18 cellular contexts compared by ENCODE assay signal in genomic region chr18:5197461-5197860, GRCh38. TPM values are rescaled to one million over a fixed set of nuclear protein-coding genes. Genes with fewer than 3 reads are reported as not detected.
DNase-seq lines count a peak whose midpoint lies in the region; ATAC-seq and TF ChIP-seq lines count a peak whose summit lies in the region.
"Had no signal": no experiment of that assay in that cellular context is flagged by ENCODE, and none has a peak within 500 bp of the region (broad histone marks: within the 10 kb centered on the region; RNA-seq: fewer than 3 reads in every experiment).

No MANE protein-coding gene starts in this region.

- H3K27ac Mint-ChIP-seq in GM23338 (no peak overlapping the region), WTC11 (no peak overlapping the region)
- H3K27ac Mint-ChIP-seq: activated T-helper 2 cell treated with anti-CD3 and anti-CD28 coated beads, Interferon-gamma antibody, Interleukin-2, Interleukin-4, amounts not matched to agents 10 μg/mL and 5 μg/mL and 100 μg/mL, durations not matched to agents 14 hours and 24 hours and 36 hours had no signal

- H3K4me1 Mint-ChIP-seq in GM23338: peaks cover 12% of the 10 kb centered on the region
- H3K4me1 Mint-ChIP-seq in WTC11: peaks cover 12% of the 10 kb centered on the region

- H3K27me3 Mint-ChIP-seq in GM23338 (ENCODE audit: insufficient read depth, low read depth, poor library complexity): peaks cover 49% of the 10 kb centered on the region
- peaks cover 86% of the 10 kb centered on the region for H3K27me3 Mint-ChIP-seq in WTC11 (ENCODE audit: low read depth)

- ATAC-seq in GM23338: peak; percentile 33
- ATAC-seq in WTC11: peak; percentile 43
- no peak for ATAC-seq in HG03342 (IDR thresholded peaks at IDR 0.05; ENCODE audit: unreplicated experiment)
- no peak for ATAC-seq in GM18907 (IDR thresholded peaks at IDR 0.05; ENCODE audit: unreplicated experiment)
- ATAC-seq in HG03469 (IDR thresholded peaks at IDR 0.05; ENCODE audit: unreplicated experiment): no peak

- no peak overlapping the region for H3K27ac ChIP-seq in GM23338 (ENCODE audit: low read depth)
- H3K27ac ChIP-seq: body of pancreas, skin epidermis had no signal

- peak overlapping the region; percentile 92 for H2AFZ ChIP-seq in GM23338

- H3F3A ChIP-seq in GM23338 (replicated peaks; ENCODE audit: low read depth): no peaks in the 10 kb centered on the region

- no peaks in the 10 kb centered on the region for H3K79me2 ChIP-seq in GM23338 (replicated peaks; ENCODE audit: insufficient read depth)

- peak overlapping the region; percentile 79 for H3K4me3 Mint-ChIP-seq in GM23338
- peak overlapping the region; percentile 80 for H3K4me3 Mint-ChIP-seq in WTC11

- H3K4me3 ChIP-seq in GM23338: peak overlapping the region; percentile 81
- H3K4me3 ChIP-seq: body of pancreas, skin epidermis had no signal

- peak overlapping the region; percentile 98 for H3K4me2 ChIP-seq in GM23338

- CTCF ChIA-PET in WTC11 (lab: Charles Lee): no interaction called here

- POLR2A ChIA-PET in WTC11 (lab: Charles Lee): interaction anchor here (0.7 kb wide), 1 partner anchor 39 kb away, joined by 3 read pairs; no protein-coding TSS in a partner anchor

- H3K9me2 ChIP-seq in GM23338 (ENCODE audit: insufficient read depth): no peaks in the 10 kb centered on the region

- H3K36me3 Mint-ChIP-seq in GM23338 (ENCODE audit: low read depth) (no peaks in the 10 kb centered on the region), WTC11 (no peaks in the 10 kb centered on the region)

- H3K9me3 Mint-ChIP-seq in GM23338 (no peaks in the 10 kb centered on the region), WTC11 (no peaks in the 10 kb centered on the region)
- H3K9me3 Mint-ChIP-seq: activated T-helper 2 cell treated with anti-CD3 and anti-CD28 coated beads, Interferon-gamma antibody, Interleukin-2, Interleukin-4, amounts not matched to agents 10 μg/mL and 5 μg/mL and 100 μg/mL, durations not matched to agents 14 hours and 24 hours and 36 hours had no signal

- H3K4me1 ChIP-seq in GM23338 (ENCODE audit: insufficient read depth): peaks cover 13% of the 10 kb centered on the region

- H3K36me3 ChIP-seq in GM23338 (ENCODE audit: insufficient read depth): no peaks in the 10 kb centered on the region

- TF ChIP-seq CTCF in GM23338 (conservative IDR thresholded peaks at IDR 0.05; ENCODE audit: low read depth in 2 of 2) (no peak), WTC11 (IDR thresholded peaks at IDR 0.05) (no peak)

- peaks cover 7% of the 10 kb centered on the region; the same call in 1 of the 2 replicates for H4K20me1 ChIP-seq in GM23338 (replicated peaks; ENCODE audit: insufficient read depth)

- H3K27me3 ChIP-seq in GM23338 (ENCODE audit: insufficient read depth): peaks cover 77% of the 10 kb centered on the region

- peak; percentile 25 for DNase-seq in Ammon's horn (ENCODE audit: low spot score)
- DNase-seq in GM23338 (ENCODE audit: low spot score): peak; percentile 30
- DNase-seq in WTC11 (ENCODE audit: low spot score): no peak
- peak; percentile 8 for DNase-seq in iPS-NIHi11 (ENCODE audit: low spot score)
- DNase-seq in NCI-H526 (lab: John Stamatoyannopoulos, UW): no peak
- DNase-seq: Kasumi-1, NCI-H1694, SHP77, T-helper 9 cell had no signal

TF ChIP-seq in GM23338, 12 proteins besides CTCF, POLR2A, EP300 and RAD21 (continues in another document):
- TF ChIP-seq, protein P1, sequence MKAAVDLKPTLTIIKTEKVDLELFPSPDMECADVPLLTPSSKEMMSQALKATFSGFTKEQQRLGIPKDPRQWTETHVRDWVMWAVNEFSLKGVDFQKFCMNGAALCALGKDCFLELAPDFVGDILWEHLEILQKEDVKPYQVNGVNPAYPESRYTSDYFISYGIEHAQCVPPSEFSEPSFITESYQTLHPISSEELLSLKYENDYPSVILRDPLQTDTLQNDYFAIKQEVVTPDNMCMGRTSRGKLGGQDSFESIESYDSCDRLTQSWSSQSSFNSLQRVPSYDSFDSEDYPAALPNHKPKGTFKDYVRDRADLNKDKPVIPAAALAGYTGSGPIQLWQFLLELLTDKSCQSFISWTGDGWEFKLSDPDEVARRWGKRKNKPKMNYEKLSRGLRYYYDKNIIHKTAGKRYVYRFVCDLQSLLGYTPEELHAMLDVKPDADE (IDR thresholded peaks at IDR 0.05): no peak
- TF ChIP-seq EZH2phosphoT487 (IDR thresholded peaks at IDR 0.05; ENCODE audit: unreplicated experiment) (no peak), STAT1 (IDR thresholded peaks at IDR 0.05; ENCODE audit: unreplicated experiment) (no peak), ZNF114 (CRISPR knock-in tag; IDR thresholded peaks at IDR 0.05) (no peak), JUNB (IDR thresholded peaks at IDR 0.05; ENCODE audit: unreplicated experiment) (no peak), EZH2 (IDR thresholded peaks at IDR 0.05; ENCODE audit: low read depth, unreplicated experiment) (no peak)

TF ChIP-seq in WTC11, 78 proteins besides CTCF, POLR2A, EP300 and RAD21 (continues in another document):
- no peak for TF ChIP-seq OVOL2 (CRISPR knock-in tag; IDR thresholded peaks at IDR 0.05; ENCODE audit: borderline replicate concordance)
- no peak for TF ChIP-seq NR3C1 (CRISPR knock-in tag; conservative IDR thresholded peaks at IDR 0.05; ENCODE audit: low read depth)
- no peak for TF ChIP-seq AR (CRISPR knock-in tag; IDR thresholded peaks at IDR 0.05)
- TF ChIP-seq ZNF396 (CRISPR knock-in tag; IDR thresholded peaks at IDR 0.05; ENCODE audit: borderline replicate concordance): no peak
- no peak for TF ChIP-seq NFE2L1 (CRISPR knock-in tag; IDR thresholded peaks at IDR 0.05)
- TF ChIP-seq ZNF121 (CRISPR knock-in tag; IDR thresholded peaks at IDR 0.05): no peak
- TF ChIP-seq NFYB (CRISPR knock-in tag; conservative IDR thresholded peaks at IDR 0.05; ENCODE audit: low read depth): no peak
- no peak for TF ChIP-seq SP1 (CRISPR knock-in tag; conservative IDR thresholded peaks at IDR 0.05)
- TF ChIP-seq, protein P2, sequence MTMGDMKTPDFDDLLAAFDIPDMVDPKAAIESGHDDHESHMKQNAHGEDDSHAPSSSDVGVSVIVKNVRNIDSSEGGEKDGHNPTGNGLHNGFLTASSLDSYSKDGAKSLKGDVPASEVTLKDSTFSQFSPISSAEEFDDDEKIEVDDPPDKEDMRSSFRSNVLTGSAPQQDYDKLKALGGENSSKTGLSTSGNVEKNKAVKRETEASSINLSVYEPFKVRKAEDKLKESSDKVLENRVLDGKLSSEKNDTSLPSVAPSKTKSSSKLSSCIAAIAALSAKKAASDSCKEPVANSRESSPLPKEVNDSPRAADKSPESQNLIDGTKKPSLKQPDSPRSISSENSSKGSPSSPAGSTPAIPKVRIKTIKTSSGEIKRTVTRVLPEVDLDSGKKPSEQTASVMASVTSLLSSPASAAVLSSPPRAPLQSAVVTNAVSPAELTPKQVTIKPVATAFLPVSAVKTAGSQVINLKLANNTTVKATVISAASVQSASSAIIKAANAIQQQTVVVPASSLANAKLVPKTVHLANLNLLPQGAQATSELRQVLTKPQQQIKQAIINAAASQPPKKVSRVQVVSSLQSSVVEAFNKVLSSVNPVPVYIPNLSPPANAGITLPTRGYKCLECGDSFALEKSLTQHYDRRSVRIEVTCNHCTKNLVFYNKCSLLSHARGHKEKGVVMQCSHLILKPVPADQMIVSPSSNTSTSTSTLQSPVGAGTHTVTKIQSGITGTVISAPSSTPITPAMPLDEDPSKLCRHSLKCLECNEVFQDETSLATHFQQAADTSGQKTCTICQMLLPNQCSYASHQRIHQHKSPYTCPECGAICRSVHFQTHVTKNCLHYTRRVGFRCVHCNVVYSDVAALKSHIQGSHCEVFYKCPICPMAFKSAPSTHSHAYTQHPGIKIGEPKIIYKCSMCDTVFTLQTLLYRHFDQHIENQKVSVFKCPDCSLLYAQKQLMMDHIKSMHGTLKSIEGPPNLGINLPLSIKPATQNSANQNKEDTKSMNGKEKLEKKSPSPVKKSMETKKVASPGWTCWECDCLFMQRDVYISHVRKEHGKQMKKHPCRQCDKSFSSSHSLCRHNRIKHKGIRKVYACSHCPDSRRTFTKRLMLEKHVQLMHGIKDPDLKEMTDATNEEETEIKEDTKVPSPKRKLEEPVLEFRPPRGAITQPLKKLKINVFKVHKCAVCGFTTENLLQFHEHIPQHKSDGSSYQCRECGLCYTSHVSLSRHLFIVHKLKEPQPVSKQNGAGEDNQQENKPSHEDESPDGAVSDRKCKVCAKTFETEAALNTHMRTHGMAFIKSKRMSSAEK (CRISPR knock-in tag; IDR thresholded peaks at IDR 0.05; ENCODE audit: borderline replicate concordance): no peak
- TF ChIP-seq ETV6 (CRISPR knock-in tag; IDR thresholded peaks at IDR 0.05): no peak
- TF ChIP-seq JUN (CRISPR knock-in tag; IDR thresholded peaks at IDR 0.05): no peak

RNA-seq across cellular contexts. Expression of gene AKAIN1, which starts 0.4 kb away (rescaled TPM):
- total RNA-seq in GM23338 (2014; rRNA removed; shearing (Covaris generic)): not detected in 2 replicates
- not detected in 2 replicates for polyA plus RNA-seq in GM23338 (2016; fragmentation: Nextera tagmentation; extraction: Ambion mirVana)
- not detected in 3 replicates for total RNA-seq in WTC11 (2021)
- total RNA-seq: activated T-helper 2 cell treated with anti-CD3 and anti-CD28 coated beads, Interferon-gamma antibody, Interleukin-2, Interleukin-4, amounts not matched to agents 10 μg/mL and 5 μg/mL and 100 μg/mL, durations not matched to agents 14 hours and 24 hours and 36 hours; dermis microvascular lymphatic vessel endothelial cell; lung microvascular endothelial cell; omental fat pad had no signal

Comparison
In these comparisons a context has a peak if more than half of its experiments do, and no peak if none do; other contexts are left out.
1. DNase-seq: peak in Ammon's horn (single experiment), GM23338 (single experiment) and iPS-NIHi11 (single experiment); none in WTC11 (single experiment) and NCI-H526 (0 of 2).
2. ATAC-seq: peak in GM23338 (single experiment) and WTC11 (single experiment); none in HG03342 (single experiment), GM18907 (single experiment) and HG03469 (single experiment).